ENCODE assay signal across 8 cellular contexts in genomic region chr14:31206536-31207286, GRCh38. TPM values are rescaled to one million over a fixed set of nuclear protein-coding genes. Genes with fewer than 3 reads are reported as not detected.
DNase-seq lines count a peak whose midpoint lies in the region; ATAC-seq, FAIRE-seq and TF ChIP-seq lines count a peak whose summit lies in the region.

No MANE protein-coding gene starts in this region.

- peak overlapping the region; percentile 40 to 100 (median 95) for H3K27ac Mint-ChIP-seq in brain

- H2AFZ ChIP-seq in keratinocyte (ENCODE audit: control insufficient read depth, low read length): peak overlapping the region; percentile 83

- H3K27me3 ChIP-seq in keratinocyte (ENCODE audit: control insufficient read depth, extremely low read depth, insufficient read depth, low read length): no peaks in the 10 kb centered on the region

- dilution Hi-C loops in keratinocyte (cut with MboI; ENCODE audit: extremely low pct_ligation_motif_present, low sequenced_read_pairs): no loop called here

- H3K9me3 ChIP-seq in keratinocyte (ENCODE audit: control insufficient read depth, low read depth, low read length): no peaks in the 10 kb centered on the region

- H3K4me1 ChIP-seq in keratinocyte (ENCODE audit: control insufficient read depth, extremely low read depth, insufficient read depth, low read length): peaks cover 5% of the 10 kb centered on the region

- peaks cover 34% of the 10 kb centered on the region for H3K36me3 Mint-ChIP-seq in brain

- FAIRE-seq in keratinocyte (lab: Jason Lieb, UNC): no peak

- DNase-seq in CD1c-positive myeloid dendritic cell (ENCODE audit: extremely low spot score) (peak; percentile 58), T-helper 9 cell (peak; percentile 34), keratinocyte (ENCODE audit: low read depth, low spot score) (no peak), foreskin melanocyte (no peak)
- peak; percentile 67 for DNase-seq in stimulated activated CD4-positive, alpha-beta T cell treated with anti-CD3 and anti-CD28 coated beads, Interleukin-2, amount 100 ng/mL, for 24 hours

- peak overlapping the region; percentile 94 for H3K27ac ChIP-seq in keratinocyte (ENCODE audit: control insufficient read depth, insufficient read depth, low read length)

- peaks cover 49% of the 10 kb centered on the region for H3K79me2 ChIP-seq in keratinocyte (ENCODE audit: control insufficient read depth, insufficient read depth, low read length)

- H3K4me3 ChIP-seq in keratinocyte (ENCODE audit: control insufficient read depth in 2 of 3, extremely low read depth in 1 of 3, insufficient read depth in 2 of 3, low read depth in 1 of 3, low read length in 3 of 3): peak overlapping the region; percentile 75 to 90 (median 88)

- peaks cover 39% of the 10 kb centered on the region for H3K4me1 Mint-ChIP-seq in brain

- peaks cover 0 to 9% (median 2%) of the 10 kb centered on the region in 5 experiments for H3K9me3 Mint-ChIP-seq in brain

- peak overlapping the region; percentile 99 for H3K4me2 ChIP-seq in keratinocyte (ENCODE audit: control insufficient read depth, extremely low read depth, insufficient read depth, low read depth, low read length)

- peaks cover 8% of the 10 kb centered on the region for H4K20me1 ChIP-seq in keratinocyte (ENCODE audit: control insufficient read depth, extremely low read depth, insufficient read depth, low read length)

- no peaks in the 10 kb centered on the region for H3K27me3 Mint-ChIP-seq in brain

- no peak for TF ChIP-seq CTCF in brain (conservative IDR thresholded peaks at IDR 0.05)
- no peak for TF ChIP-seq CTCF in keratinocyte (optimal IDR thresholded peaks at IDR 0.05 in 1 of 3, IDR thresholded peaks at IDR 0.05 in 1 of 3, conservative IDR thresholded peaks at IDR 0.05 in 1 of 3; ENCODE audit: extremely low read depth in 1 of 3, insufficient read depth in 2 of 3, low read length in 3 of 3)

- no peaks in the 10 kb centered on the region for H3K9me1 ChIP-seq in keratinocyte (ENCODE audit: control insufficient read depth, extremely low read depth, insufficient read depth, low read length)

- H3K4me3 Mint-ChIP-seq in brain: peak overlapping the region; percentile 86 to 91 (median 87)

- ATAC-seq in GM19324 (IDR thresholded peaks at IDR 0.05; ENCODE audit: low FRiP score, unreplicated experiment) (peak; percentile 23), HG03457 (IDR thresholded peaks at IDR 0.05; ENCODE audit: unreplicated experiment) (peak; percentile 7)

- H3K9ac ChIP-seq in keratinocyte (ENCODE audit: control insufficient read depth, extremely low read depth, insufficient read depth, low read length): peak overlapping the region; percentile 97

- H3K36me3 ChIP-seq in keratinocyte (ENCODE audit: control insufficient read depth in 2 of 2, extremely low read depth in 1 of 2, insufficient read depth in 2 of 2, low read length in 2 of 2): peaks cover 1 to 9% of the 10 kb centered on the region in 2 experiments

RNA-seq across cellular contexts. Expression of gene HECTD1, which starts 0.9 kb away (rescaled TPM):
- polyA plus RNA-seq in brain (ENCODE audit: insufficient read depth, low read depth, low replicate concordance): 57.7 TPM
- polyA plus RNA-seq in keratinocyte: 78.5 to 94.8 TPM (median 85.5 TPM) in 3 replicates
- 289 TPM for polyA plus RNA-seq in keratinocyte (2011; ENCODE audit: low read depth)
- polyA plus RNA-seq in keratinocyte (2011; cell fraction: cytosol; rRNA removed): 40.9 and 59.0 TPM in 2 replicates
- polyA plus RNA-seq in keratinocyte (2011; cell fraction: nucleus; rRNA removed): 164 and 198 TPM in 2 replicates
- 53.0 and 120 TPM in 2 replicates for polyA plus RNA-seq in keratinocyte (2012; ENCODE audit: low replicate concordance)
- polyA minus RNA-seq in keratinocyte: 171 to 310 TPM (median 237 TPM) in 3 replicates
- 94.6 TPM for polyA minus RNA-seq in keratinocyte (2011; cell fraction: cytosol; rRNA and poly(A)+ RNA removed)
- polyA minus RNA-seq in keratinocyte (2011; cell fraction: nucleus; rRNA and poly(A)+ RNA removed): 194 and 305 TPM in 2 replicates

Comparison
In these comparisons a context has a peak if more than half of its experiments do, and no peak if none do; other contexts are left out.
1. DNase-seq: peak in CD1c-positive myeloid dendritic cell (single experiment), T-helper 9 cell (single experiment) and stimulated activated CD4-positive, alpha-beta T cell treated with anti-CD3 and anti-CD28 coated beads, Interleukin-2, amount 100 ng/mL, for 24 hours (2 of 2); none in keratinocyte (single experiment) and foreskin melanocyte (single experiment).